ENCODE assay signal across 8 cellular contexts in the genomic region with DNA sequence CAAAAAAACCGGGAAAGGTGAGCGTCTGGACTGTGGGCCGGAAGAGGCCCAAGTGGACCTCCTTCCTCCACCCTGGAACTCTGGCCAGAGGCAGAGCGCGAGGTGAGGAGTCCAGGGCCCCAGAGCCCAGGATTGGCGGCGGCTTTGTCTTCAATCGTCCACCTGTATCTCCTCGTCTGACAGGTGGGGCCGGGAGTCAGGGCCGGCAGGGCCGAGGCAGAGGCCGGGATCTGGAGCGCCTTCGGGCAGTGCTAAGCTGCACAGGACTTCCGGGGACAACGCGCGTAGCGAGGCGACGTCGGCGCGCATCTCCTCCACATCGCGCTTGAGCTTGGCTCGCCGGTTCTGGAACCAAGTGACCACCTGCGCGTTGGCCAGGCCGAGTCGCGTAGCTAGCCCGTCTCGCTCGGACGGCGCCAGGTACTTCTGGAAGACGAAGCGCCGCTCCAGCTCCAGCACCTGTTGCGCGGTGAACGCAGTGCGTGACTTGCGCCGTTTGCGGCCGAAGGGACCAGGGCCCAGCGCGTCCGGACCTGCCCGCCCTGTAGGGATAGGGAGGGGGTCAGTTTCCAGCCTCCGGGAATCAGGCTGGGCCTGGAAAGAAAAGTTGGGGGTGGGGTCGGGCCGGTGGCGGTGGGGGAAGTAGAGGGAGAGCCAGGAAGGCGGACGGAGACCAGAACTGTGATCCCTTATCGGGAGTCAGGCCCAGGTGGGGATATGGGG. TPM values are rescaled to one million over a fixed set of nuclear protein-coding genes. Genes with fewer than 3 reads are reported as not detected.
A peak's percentile ranks its signal among the peaks of the same experiment; 100 is the strongest.
DNase-seq lines count a peak whose midpoint lies in the region.

No MANE protein-coding gene starts in this region.

- H3K9me3 Mint-ChIP-seq in CD8-positive, alpha-beta memory T cell = no peaks in the 10 kb centered on the region

- peak overlapping the region in 7 of 8 donors; percentile 9 to 92 (median 56) for H3K27ac Mint-ChIP-seq in CD8-positive, alpha-beta memory T cell

- peaks cover 0 to 18% (median 7%) of the 10 kb centered on the region in 3 donors for H3K36me3 Mint-ChIP-seq in CD8-positive, alpha-beta memory T cell

- peak overlapping the region; percentile 88 to 95 (median 91) for H3K4me3 Mint-ChIP-seq in CD8-positive, alpha-beta memory T cell

- no peak for DNase-seq in CD8-positive, alpha-beta memory T cell
- DNase-seq in dermis blood vessel endothelial cell = peak; percentile 30
- DNase-seq in putamen (ENCODE audit: low spot score) = no peak
- no peak for DNase-seq in D341Med (ENCODE audit: low spot score)
- no peak for DNase-seq in NCI-H1694 (lab: John Stamatoyannopoulos, UW)
- no peak for DNase-seq in MV-4-11 (lab: John Stamatoyannopoulos, UW)

- H3K9me3 ChIP-seq in CD8-positive, alpha-beta memory T cell (ENCODE audit: low read length) = no peaks in the 10 kb centered on the region
- no peaks in the 10 kb centered on the region for H3K9me3 ChIP-seq in HUES64 (ENCODE audit: insufficient read depth, low read depth, low read length)
- no peaks in the 10 kb centered on the region for H3K9me3 ChIP-seq in mucosa of rectum (ENCODE audit: control insufficient read depth in 2 of 2, low read length in 2 of 2)

- no peaks in the 10 kb centered on the region for H3K36me3 ChIP-seq in CD8-positive, alpha-beta memory T cell (ENCODE audit: insufficient read depth, low read length)
- peaks cover 13% of the 10 kb centered on the region for H3K36me3 ChIP-seq in HUES64 (ENCODE audit: insufficient read depth, low read length)
- peaks cover 8 to 9% of the 10 kb centered on the region in 2 donors for H3K36me3 ChIP-seq in mucosa of rectum (ENCODE audit: control insufficient read depth in 2 of 2, insufficient read depth in 2 of 2, low read length in 2 of 2)

- H3K27ac ChIP-seq in CD8-positive, alpha-beta memory T cell (ENCODE audit: low read depth, low read length) = no peak overlapping the region
- no peak overlapping the region for H3K27ac ChIP-seq in HUES64 (ENCODE audit: low read depth, low read length)
- H3K27ac ChIP-seq in mucosa of rectum (ENCODE audit: low read depth in 2 of 2, low read length in 2 of 2) = no peak overlapping the region

- H3K4me3 ChIP-seq in CD8-positive, alpha-beta memory T cell (ENCODE audit: low read length) = peak overlapping the region; percentile 58
- H3K4me3 ChIP-seq in HUES64 (ENCODE audit: low read length) = peak overlapping the region; percentile 46
- peak overlapping the region; percentile 63 to 73 for H3K4me3 ChIP-seq in mucosa of rectum (ENCODE audit: low read length in 2 of 2)

- H3K27me3 Mint-ChIP-seq in CD8-positive, alpha-beta memory T cell = peaks cover 34 to 42% of the 10 kb centered on the region in 2 donors

- H3K27me3 ChIP-seq in CD8-positive, alpha-beta memory T cell (ENCODE audit: insufficient read depth, low read length, poor library complexity, severe bottlenecking) = peaks cover 18% of the 10 kb centered on the region
- peaks cover 81% of the 10 kb centered on the region for H3K27me3 ChIP-seq in HUES64 (ENCODE audit: insufficient read depth, low read length)
- H3K27me3 ChIP-seq in mucosa of rectum (ENCODE audit: control insufficient read depth in 2 of 2, insufficient read depth in 2 of 2, low read length in 2 of 2) = peaks cover 14 to 34% of the 10 kb centered on the region in 2 donors

- H3K4me1 ChIP-seq in CD8-positive, alpha-beta memory T cell (ENCODE audit: insufficient read depth, low read length) = peaks cover 24% of the 10 kb centered on the region
- H3K4me1 ChIP-seq in HUES64 (ENCODE audit: insufficient read depth, low read length) (peaks cover 15% of the 10 kb centered on the region), mucosa of rectum (ENCODE audit: control insufficient read depth in 2 of 2, insufficient read depth in 2 of 2, low read length in 2 of 2) (peaks cover 25 to 30% of the 10 kb centered on the region in 2 donors)

- CTCF ChIA-PET in CD8-positive, alpha-beta memory T cell (lab: Charles Lee) = interaction anchor here (0.7 to 1.0 kb wide), 3 partner anchors 14 to 34 kb away, joined by 3 read pairs; a partner anchor contains a TSS

- H3K9ac ChIP-seq in HUES64 (ENCODE audit: low read depth, low read length) (no peak overlapping the region; the same call in 1 of the 2 replicates), mucosa of rectum (ENCODE audit: low read depth in 1 of 2, low read length in 2 of 2) (peak overlapping the region; percentile 26 to 33)

- H3K4me1 Mint-ChIP-seq in CD8-positive, alpha-beta memory T cell = peaks cover 23 to 37% (median 27%) of the 10 kb centered on the region in 3 donors

- WGBS in HUES64 = 3% methylated on average over 61 of the region's 61 CpGs

- POLR2A ChIA-PET in CD8-positive, alpha-beta memory T cell (lab: Charles Lee) = interaction anchor here (1.1 kb wide), 1 partner anchor 25 kb away, joined by 3 read pairs; a partner anchor contains a TSS

RNA-seq across cellular contexts. Expression of a gene that starts 1.5 kb away (rescaled TPM):
- under 1 TPM; 0.38 to 0.94 TPM for total RNA-seq in CD8-positive, alpha-beta memory T cell
- not detected for polyA plus RNA-seq in CD8-positive, alpha-beta memory T cell
- polyA plus RNA-seq in HUES64 (2013, experiment 1 of 2) = not detected
- not detected for polyA plus RNA-seq in HUES64 (2013, experiment 2 of 2)
- 0.98 and 2.9 TPM in 2 replicates for total RNA-seq in dermis blood vessel endothelial cell

RNA-seq across cellular contexts. Expression of a gene that starts 9.6 kb away (rescaled TPM):
- 10 to 100 TPM; 29.6 to 38.7 TPM for total RNA-seq in CD8-positive, alpha-beta memory T cell
- polyA plus RNA-seq in CD8-positive, alpha-beta memory T cell = 17.2 TPM
- polyA plus RNA-seq in HUES64 (2013, experiment 1 of 2) = 12.3 TPM
- 9.4 TPM for polyA plus RNA-seq in HUES64 (2013, experiment 2 of 2)
- total RNA-seq in dermis blood vessel endothelial cell = 9.7 and 11.7 TPM in 2 replicates

RNA-seq across cellular contexts. Expression of a gene that starts 15.1 kb away (rescaled TPM):
- 10 to 100 TPM; 26.4 to 28.0 TPM for total RNA-seq in CD8-positive, alpha-beta memory T cell
- 20.5 TPM for polyA plus RNA-seq in CD8-positive, alpha-beta memory T cell
- polyA plus RNA-seq in HUES64 (2013, experiment 1 of 2) = 15.6 TPM
- 16.2 TPM for polyA plus RNA-seq in HUES64 (2013, experiment 2 of 2)
- total RNA-seq in dermis blood vessel endothelial cell = 18.2 and 21.6 TPM in 2 replicates

RNA-seq across cellular contexts. Expression of a gene that starts 15.1 kb away (rescaled TPM):
- 10 to 100 TPM; 20.3 to 22.8 TPM for total RNA-seq in CD8-positive, alpha-beta memory T cell
- 9.7 TPM for polyA plus RNA-seq in CD8-positive, alpha-beta memory T cell
- polyA plus RNA-seq in HUES64 (2013, experiment 1 of 2) = 7.6 TPM
- polyA plus RNA-seq in HUES64 (2013, experiment 2 of 2) = 4.9 TPM
- total RNA-seq in dermis blood vessel endothelial cell = 14.9 and 22.8 TPM in 2 replicates

RNA-seq across cellular contexts. Expression of a gene that starts 16.3 kb away (rescaled TPM):
- under 1 TPM; 0.37 to 0.60 TPM for total RNA-seq in CD8-positive, alpha-beta memory T cell
- not detected for polyA plus RNA-seq in CD8-positive, alpha-beta memory T cell
- polyA plus RNA-seq in HUES64 (2013, experiment 1 of 2) = 0.10 TPM
- polyA plus RNA-seq in HUES64 (2013, experiment 2 of 2) = 0.13 TPM
- 0.17 TPM in 1 of 2 replicates, not detected in the other for total RNA-seq in dermis blood vessel endothelial cell
